In genomic region chr16:72399811-72400210, GRCh38 we compare ENCODE assay signal across 28 cellular contexts.
"Had no signal": no experiment of that assay in that cellular context is flagged by ENCODE, and none has a peak within 500 bp of the region (broad histone marks: within the 10 kb centered on the region; RNA-seq: fewer than 3 reads in every experiment).

No MANE protein-coding gene starts in this region.

- H3K9me3 Mint-ChIP-seq: activated T-cell treated with anti-CD3 and anti-CD28 coated beads, Interleukin-2, amount 50 U/mL, for 72 hours; activated T-helper 1 cell treated with anti-CD3 and anti-CD28 coated beads, Interleukin-12 subunit alpha, Interleukin-12 subunit beta, Interleukin-2, Interleukin-4 antibody, amounts not matched to agents 30 ng/mL and 10 ng/mL and 1 ng/mL, durations not matched to agents 14 hours and 24 hours and 36 hours had no signal

- H3K36me3 ChIP-seq: adrenal gland, brain microvascular endothelial cell, breast epithelium had no signal

- H3K9me3 ChIP-seq: body of pancreas, breast epithelium had no signal

- H3K27ac ChIP-seq: adrenal gland, body of pancreas, brain microvascular endothelial cell, breast epithelium, VCaP had no signal

- H3K4me1 Mint-ChIP-seq: activated B cell treated with CpG ODN at 0.5 μM for 24 hours; activated CD4-positive, alpha-beta T cell treated with anti-CD3 and anti-CD28 coated beads, Interleukin-2, amount 10 ng/mL, durations not matched to agents 24 days and 14 days; activated T-helper 17 cell treated with anti-CD3 and anti-CD28 coated beads, Interleukin-2, amount 50 U/mL, for 72 hours had no signal

- H3K27me3 Mint-ChIP-seq: activated B cell treated with CpG ODN at 0.5 μM for 24 hours; activated CD4-positive, alpha-beta memory T cell treated with anti-CD3 and anti-CD28 coated beads for 36 hours; activated CD4-positive, alpha-beta T cell treated with anti-CD3 and anti-CD28 coated beads, Interleukin-2, amount 10 ng/mL, durations not matched to agents 24 days and 14 days; activated CD8-positive, alpha-beta T cell treated with anti-CD3 and anti-CD28 coated beads for 36 hours; activated naive CD8-positive, alpha-beta T cell treated with anti-CD3 and anti-CD28 coated beads for 36 hours; activated T-helper 17 cell treated with anti-CD3 and anti-CD28 coated beads, Interleukin-2, amount 50 U/mL, for 72 hours had no signal

- H3K36me3 Mint-ChIP-seq: activated CD4-positive, alpha-beta memory T cell treated with anti-CD3 and anti-CD28 coated beads for 36 hours; activated naive CD4-positive, alpha-beta T cell treated with anti-CD3 and anti-CD28 coated beads, Interleukin-2, amount 50 U/mL, for 72 hours had no signal

- DNase-seq: activated B cell treated with CpG ODN at 0.5 μM for 24 hours; activated CD4-positive, CD25-positive, alpha-beta regulatory T cell treated with anti-CD3 and anti-CD28 coated beads, Interleukin-2, amount 50 U/mL, for 72 hours; activated CD8-positive, alpha-beta memory T cell treated with anti-CD3 and anti-CD28 coated beads, Interleukin-2, amount 50 U/mL, for 4 hours; activated effector memory CD4-positive, alpha-beta T cell treated with anti-CD3 and anti-CD28 coated beads, Interleukin-2, amount 50 U/mL, for 16 hours; activated gamma-delta T cell treated with Interleukin-2 at 50 U/mL for 16 hours; activated naive CD4-positive, alpha-beta T cell; activated naive CD4-positive, alpha-beta T cell treated with anti-CD3 and anti-CD28 coated beads, Interleukin-2, amount 50 U/mL, for 16 hours; activated T-cell treated with anti-CD3 and anti-CD28 coated beads for 4 hours; activated T-cell treated with anti-CD3 and anti-CD28 coated beads, Interleukin-2, amount 50 U/mL, for 1 hour; activated T-cell treated with anti-CD3 and anti-CD28 coated beads, Interleukin-2, amount 50 U/mL, for 4 hours; aorta; T-helper 9 cell had no signal

- H3K4me3 ChIP-seq: adrenal gland, body of pancreas, breast epithelium had no signal

- H3K4me1 ChIP-seq: adrenal gland, breast epithelium had no signal

- ATAC-seq: activated T-cell treated with anti-CD3 and anti-CD28 coated beads, Interleukin-2, amount 50 U/mL, for 4 hours had no signal

- H3K27ac Mint-ChIP-seq: activated B cell treated with CpG ODN at 0.5 μM for 24 hours; activated CD4-positive, alpha-beta memory T cell treated with anti-CD3 and anti-CD28 coated beads for 36 hours; activated CD4-positive, alpha-beta T cell treated with anti-CD3 and anti-CD28 coated beads, Interleukin-2, amount 10 ng/mL, durations not matched to agents 24 days and 14 days; activated CD8-positive, alpha-beta T cell treated with anti-CD3 and anti-CD28 coated beads for 36 hours; activated naive CD4-positive, alpha-beta T cell treated with anti-CD3 and anti-CD28 coated beads for 36 hours; activated naive CD4-positive, alpha-beta T cell treated with anti-CD3 and anti-CD28 coated beads, Interleukin-2, amount 50 U/mL, for 72 hours; activated naive CD8-positive, alpha-beta T cell treated with anti-CD3 and anti-CD28 coated beads for 36 hours; activated T-cell treated with anti-CD3 and anti-CD28 coated beads, Interleukin-2, amount 50 U/mL, for 72 hours; activated T-helper 1 cell treated with anti-CD3 and anti-CD28 coated beads, Interleukin-12 subunit alpha, Interleukin-12 subunit beta, Interleukin-2, Interleukin-4 antibody, amounts not matched to agents 30 ng/mL and 10 ng/mL and 1 ng/mL, durations not matched to agents 14 hours and 24 hours and 36 hours; activated T-helper 17 cell treated with anti-CD3 and anti-CD28 coated beads, Interleukin-2, amount 50 U/mL, for 72 hours; T-helper 1 cell treated with Interleukin-12 subunit alpha and Interleukin-12 subunit beta and Interleukin-4 antibody, amounts not matched to agents 30 μg/mL and 1 μg/mL, for 36 hours; T-helper 2 cell treated with Interferon-gamma antibody and Interleukin-4, amounts not matched to agents 5 μg/mL and 100 μg/mL, for 36 hours had no signal

- H3K4me3 Mint-ChIP-seq: activated B cell treated with CpG ODN at 0.5 μM for 24 hours; activated CD4-positive, alpha-beta memory T cell treated with anti-CD3 and anti-CD28 coated beads for 36 hours; activated CD4-positive, alpha-beta T cell treated with anti-CD3 and anti-CD28 coated beads, Interleukin-2, amount 10 ng/mL, durations not matched to agents 24 days and 14 days; activated CD8-positive, alpha-beta T cell treated with anti-CD3 and anti-CD28 coated beads for 36 hours; activated naive CD4-positive, alpha-beta T cell treated with anti-CD3 and anti-CD28 coated beads for 36 hours; activated naive CD8-positive, alpha-beta T cell treated with anti-CD3 and anti-CD28 coated beads for 36 hours; activated T-cell treated with anti-CD3 and anti-CD28 coated beads, Interleukin-2, amount 50 U/mL, for 4 hours; activated T-cell treated with anti-CD3 and anti-CD28 coated beads, Interleukin-2, amount 50 U/mL, for 72 hours; activated T-helper 1 cell treated with anti-CD3 and anti-CD28 coated beads, Interleukin-12 subunit alpha, Interleukin-12 subunit beta, Interleukin-2, Interleukin-4 antibody, amounts not matched to agents 30 ng/mL and 10 ng/mL and 1 ng/mL, durations not matched to agents 14 hours and 24 hours and 36 hours; activated T-helper 17 cell treated with anti-CD3 and anti-CD28 coated beads, Interleukin-2, amount 50 U/mL, for 72 hours; T-helper 1 cell treated with Interleukin-12 subunit alpha and Interleukin-12 subunit beta and Interleukin-4 antibody, amounts not matched to agents 30 μg/mL and 1 μg/mL, for 36 hours; T-helper 2 cell treated with Interferon-gamma antibody and Interleukin-4, amounts not matched to agents 5 μg/mL and 100 μg/mL, for 36 hours had no signal

- H3K27me3 ChIP-seq: adrenal gland, body of pancreas, brain microvascular endothelial cell, breast epithelium had no signal
